ENCODE assay signal across 8 cellular contexts in genomic region chr20:44610313-44610965, GRCh38. TPM values are rescaled to one million over a fixed set of nuclear protein-coding genes. Genes with fewer than 3 reads are reported as not detected.
DNase-seq lines count a peak whose midpoint lies in the region; ATAC-seq and TF ChIP-seq lines count a peak whose summit lies in the region.

No MANE protein-coding gene starts in this region.

- H3K27ac Mint-ChIP-seq in CD8-positive, alpha-beta T cell, result peak overlapping the region; percentile 98
- peak overlapping the region; percentile 98 to 99 for H3K27ac Mint-ChIP-seq in natural killer cell

- H3K4me3 ChIP-seq in CD8-positive, alpha-beta T cell (ENCODE audit: low read depth, low read length), result peak overlapping the region; percentile 5

- POLR2A ChIA-PET in CD8-positive, alpha-beta T cell (lab: Charles Lee), result interaction anchor here (0.6 to 1.9 kb wide), 15 partner anchors 11 to 394 kb away, joined by 3 to 9 read pairs (median 3); partner anchors contain the start of genes SERINC3 and TTPAL

- H3K27ac ChIP-seq in CD8-positive, alpha-beta T cell (ENCODE audit: low read depth, low read length), result peak overlapping the region; percentile 69

- TF ChIP-seq CTCF in CD8-positive, alpha-beta T cell (IDR thresholded peaks at IDR 0.05), result peak; percentile 5
- TF ChIP-seq CTCF in natural killer cell (IDR thresholded peaks at IDR 0.05), result peak; percentile 17

- peak in 6 of 7 experiments; percentile 9 to 77 (median 31) for DNase-seq in CD8-positive, alpha-beta T cell
- DNase-seq in amniotic epithelial cell (ENCODE audit: low read depth) (peak; percentile 80), natural killer cell (peak; percentile 50), dedifferentiated amniotic fluid mesenchymal stem cell (ENCODE audit: extremely low spot score) (no peak), NCI-H524 (lab: John Stamatoyannopoulos, UW) (no peak), cerebellar nuclear complex (lab: John Stamatoyannopoulos, UW) (no peak)

- peaks cover 46% of the 10 kb centered on the region for H3K4me1 Mint-ChIP-seq in CD8-positive, alpha-beta T cell (ENCODE audit: low read depth)
- peaks cover 29 to 39% of the 10 kb centered on the region in 2 donors for H3K4me1 Mint-ChIP-seq in natural killer cell

- no peaks in the 10 kb centered on the region for H3K27me3 Mint-ChIP-seq in CD8-positive, alpha-beta T cell (ENCODE audit: low read depth)
- no peaks in the 10 kb centered on the region for H3K27me3 Mint-ChIP-seq in natural killer cell (ENCODE audit: low read depth in 2 of 2)

- no peaks in the 10 kb centered on the region for H3K9me3 Mint-ChIP-seq in CD8-positive, alpha-beta T cell
- no peaks in the 10 kb centered on the region for H3K9me3 Mint-ChIP-seq in natural killer cell

- CTCF ChIA-PET in CD8-positive, alpha-beta T cell (lab: Charles Lee), result interaction anchor here (0.6 to 3.5 kb wide), 39 partner anchors 8 to 397 kb away, joined by 3 to 52 read pairs (median 6); partner anchors contain the start of genes ADA, FITM2 and SERINC3

- peak; percentile 62 for ATAC-seq in CD8-positive, alpha-beta T cell
- ATAC-seq in HG03521 (IDR thresholded peaks at IDR 0.05; ENCODE audit: unreplicated experiment), result peak; percentile 8
- ATAC-seq in natural killer cell, result peak; percentile 62 to 77 (median 77)
- no peak for ATAC-seq in GM21723 (IDR thresholded peaks at IDR 0.05; ENCODE audit: unreplicated experiment)

- H3K36me3 ChIP-seq in CD8-positive, alpha-beta T cell (ENCODE audit: insufficient read depth, low read length), result no peaks in the 10 kb centered on the region

- peak overlapping the region; percentile 53 for H3K4me3 Mint-ChIP-seq in CD8-positive, alpha-beta T cell
- H3K4me3 Mint-ChIP-seq in natural killer cell, result peak overlapping the region; percentile 89

- H3K36me3 Mint-ChIP-seq in CD8-positive, alpha-beta T cell, result peaks cover 15% of the 10 kb centered on the region
- no peaks in the 10 kb centered on the region for H3K36me3 Mint-ChIP-seq in natural killer cell

- no peaks in the 10 kb centered on the region for H3K27me3 ChIP-seq in CD8-positive, alpha-beta T cell (ENCODE audit: insufficient read depth, low read length)

- H3K9me3 ChIP-seq in CD8-positive, alpha-beta T cell (ENCODE audit: low read length), result no peaks in the 10 kb centered on the region

- peaks cover 55% of the 10 kb centered on the region for H3K4me1 ChIP-seq in CD8-positive, alpha-beta T cell (ENCODE audit: insufficient read depth, low read length)

- intact Hi-C loops in CD8-positive, alpha-beta T cell (cut with DNase I, micrococcal nuclease), result loop anchor here (1.0 to 5.0 kb wide), 12 partner anchors 32 to 395 kb away; partner anchors contain the start of genes FITM2 (in 2 of the 2), TTPAL (in 2 of the 2), ADA (in 1 of the 2) and SERINC3 (in 1 of the 2)
- intact Hi-C loops in natural killer cell (cut with micrococcal nuclease), result loop anchor here (1.0 to 5.0 kb wide), 9 partner anchors 34 to 393 kb away; partner anchors contain the start of genes SERINC3 and TTPAL

RNA-seq across cellular contexts. Expression of gene PKIG, which starts 28.1 kb away (rescaled TPM):
- 1 to 10 TPM; 4.7 to 5.8 TPM for total RNA-seq in CD8-positive, alpha-beta T cell
- total RNA-seq in natural killer cell, result 1 to 10 TPM in 2 of 3 donors, under 1 TPM in 1; 0.82 to 1.5 (median 1.5) TPM

RNA-seq across cellular contexts. Expression of gene ADA, which starts 41.1 kb away (rescaled TPM):
- 10 to 100 TPM; 27.9 to 30.2 TPM for total RNA-seq in CD8-positive, alpha-beta T cell
- total RNA-seq in natural killer cell, result 10 to 100 TPM; 71.7 to 94.2 (median 73.9) TPM

Comparison
In these comparisons a context has a peak if more than half of its experiments do, and no peak if none do; other contexts are left out.
1. DNase-seq: peak in CD8-positive, alpha-beta T cell (6 of 7), amniotic epithelial cell (single experiment) and natural killer cell (single experiment); none in dedifferentiated amniotic fluid mesenchymal stem cell (single experiment), NCI-H524 (0 of 2) and cerebellar nuclear complex (0 of 2).